ENCODE assay signal across 9 cellular contexts in the genomic region with DNA sequence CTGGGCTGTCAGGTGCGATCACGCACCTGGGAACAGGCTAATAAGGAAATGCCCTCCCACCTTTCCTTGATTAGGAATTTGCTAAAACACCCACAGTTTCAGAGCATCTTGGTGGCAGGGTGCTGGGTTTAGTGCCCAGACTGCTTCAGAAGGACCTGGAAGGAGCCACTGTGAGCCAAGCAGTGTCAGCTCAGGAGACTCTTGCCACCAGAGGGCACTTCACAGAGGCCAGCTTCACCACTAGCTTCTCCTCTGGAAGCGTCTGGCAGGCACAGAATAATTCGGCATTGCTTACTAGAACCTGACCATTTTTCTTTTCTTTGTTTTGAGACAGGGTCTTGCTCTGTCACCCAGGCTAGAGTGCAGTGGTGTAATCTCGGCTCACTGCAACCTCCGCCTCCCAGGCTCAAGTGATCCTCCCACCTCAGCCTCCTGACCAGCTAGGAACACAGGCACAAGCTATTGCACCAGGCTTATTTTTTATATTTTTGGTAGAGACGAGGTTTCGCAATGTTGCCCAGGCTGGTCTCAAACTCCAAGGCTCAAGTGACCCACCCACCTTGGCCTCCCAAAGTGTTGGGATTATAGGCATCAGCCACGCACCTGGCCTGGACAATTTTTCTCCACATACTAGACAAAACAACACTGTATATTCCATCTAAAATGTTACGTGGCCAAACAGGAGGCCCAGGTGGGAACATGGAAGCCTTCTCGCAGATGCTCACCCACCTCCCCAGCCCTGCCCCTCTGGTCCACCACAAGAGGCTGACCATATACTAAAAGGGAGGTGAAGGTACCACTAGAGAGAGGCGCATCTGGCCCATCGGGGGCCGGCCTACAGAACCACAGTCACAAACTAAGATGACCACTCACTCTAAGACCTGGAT. TPM values are rescaled to one million over a fixed set of nuclear protein-coding genes. Genes with fewer than 3 reads are reported as not detected.
DNase-seq lines count a peak whose midpoint lies in the region; ATAC-seq, FAIRE-seq and TF ChIP-seq lines count a peak whose summit lies in the region.
"Had no signal": no experiment of that assay in that cellular context is flagged by ENCODE, and none has a peak within 500 bp of the region (broad histone marks: within the 10 kb centered on the region; RNA-seq: fewer than 3 reads in every experiment).

No MANE protein-coding gene starts in this region.

- ATAC-seq in GM18868 (IDR thresholded peaks at IDR 0.05; ENCODE audit: unreplicated experiment) (no peak), GM21423 (IDR thresholded peaks at IDR 0.05; ENCODE audit: unreplicated experiment) (no peak), GM19467 (IDR thresholded peaks at IDR 0.05; ENCODE audit: unreplicated experiment) (no peak)

- no peaks in the 10 kb centered on the region for H3K27me3 ChIP-seq in bronchial epithelial cell (ENCODE audit: control insufficient read depth, insufficient read depth, low read length)

- FAIRE-seq in D721Med (lab: Jason Lieb, UNC) (no peak), bronchial epithelial cell (lab: Jason Lieb, UNC) (no peak)

- DNase-seq in D721Med (ENCODE audit: insufficient read length, low spot score): peak; percentile 46
- DNase-seq in LNCaP clone FGC (ENCODE audit: low read depth): no peak
- peak; percentile 40 for DNase-seq in bronchial epithelial cell (ENCODE audit: low read depth)
- DNase-seq in myocyte (ENCODE audit: low read depth): peak; percentile 44
- DNase-seq in activated CD4-positive, alpha-beta T cell treated with anti-CD3 and anti-CD28 coated beads, Interleukin-2, amount 50 U/mL, for 4 hours: no peak

- H3K4me3 ChIP-seq in LNCaP clone FGC (ENCODE audit: low read depth, low read length) (no peak overlapping the region), bronchial epithelial cell (ENCODE audit: low read depth, low read length) (no peak overlapping the region)
- H3K4me3 ChIP-seq: skin epidermis had no signal

- peak; percentile 36 for TF ChIP-seq CTCF in D721Med (IDR thresholded peaks at IDR 0.05; ENCODE audit: insufficient read depth, missing control alignments)
- TF ChIP-seq CTCF in LNCaP clone FGC (IDR thresholded peaks at IDR 0.05; ENCODE audit: control insufficient read depth, extremely low read depth, insufficient read depth): peak; percentile 65
- TF ChIP-seq CTCF in bronchial epithelial cell (IDR thresholded peaks at IDR 0.05; ENCODE audit: insufficient read depth, low read length, severe bottlenecking): peak; percentile 78

- peaks cover 55% of the 10 kb centered on the region for H3K36me3 ChIP-seq in bronchial epithelial cell (ENCODE audit: control insufficient read depth, insufficient read depth, low read length)

RNA-seq across cellular contexts. Expression of a gene that starts 14.1 kb away (rescaled TPM):
- total RNA-seq in bronchial epithelial cell (20.9 and 31.1 TPM in 2 replicates), myocyte (26.3 and 30.1 TPM in 2 replicates)
- 21.7 TPM for polyA plus RNA-seq in myocyte (2012)

RNA-seq across cellular contexts. Expression of a gene that starts 14.2 kb away (rescaled TPM):
- total RNA-seq in bronchial epithelial cell (1.4 and 3.7 TPM in 2 replicates), myocyte (14.6 and 16.7 TPM in 2 replicates)
- polyA plus RNA-seq in myocyte (2012): 8.3 TPM

Comparison
In these comparisons a context has a peak if more than half of its experiments do, and no peak if none do; other contexts are left out.
1. DNase-seq: peak in D721Med (single experiment), bronchial epithelial cell (single experiment) and myocyte (single experiment); none in LNCaP clone FGC (single experiment) and activated CD4-positive, alpha-beta T cell treated with anti-CD3 and anti-CD28 coated beads, Interleukin-2, amount 50 U/mL, for 4 hours (0 of 2).
2. Peak in every context shown above with its lines, with median percentiles within 50 percentile points of each other: CTCF ChIP-seq.